Comparison of ENCODE assay signal across 8 cellular contexts in the genomic region with DNA sequence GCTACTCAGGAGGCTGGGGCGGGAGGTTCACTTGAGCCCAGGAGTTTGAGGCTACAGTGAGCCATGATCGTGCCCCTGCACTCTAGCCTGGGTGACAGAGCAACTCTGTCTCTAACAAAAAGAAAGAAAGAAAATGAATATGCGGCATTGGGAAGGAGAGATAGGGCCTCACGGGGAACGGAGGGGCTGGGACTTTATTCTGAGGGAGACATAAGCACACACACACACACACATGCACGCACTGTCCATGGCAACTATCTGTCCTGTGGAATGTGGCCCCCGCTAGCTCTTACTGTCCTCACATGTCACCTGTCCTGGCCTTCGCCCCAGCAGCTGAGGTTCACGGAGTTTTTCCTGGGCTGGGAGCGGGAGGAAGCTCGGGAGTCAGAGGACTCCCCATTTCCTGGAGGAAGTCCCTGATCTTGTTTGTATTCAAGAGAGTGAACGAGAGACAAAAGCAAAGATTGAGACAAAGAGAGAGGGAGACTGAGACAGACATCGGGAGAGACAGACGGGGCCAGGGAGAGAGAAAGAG. TPM values are rescaled to one million over a fixed set of nuclear protein-coding genes. Genes with fewer than 3 reads are reported as not detected.
A peak's percentile ranks its signal among the peaks of the same experiment; 100 is the strongest.
DNase-seq lines count a peak whose midpoint lies in the region; ATAC-seq, FAIRE-seq and TF ChIP-seq lines count a peak whose summit lies in the region.

No MANE protein-coding gene starts in this region.

- TF ChIP-seq POLR2A in erythroblast (IDR thresholded peaks at IDR 0.05; ENCODE audit: low read length) (peak; percentile 46), ovary (IDR thresholded peaks at IDR 0.05) (no peak)

- peak overlapping the region; percentile 30 to 37 for H3K27ac ChIP-seq in ovary

- no peaks in the 10 kb centered on the region for H3K36me3 ChIP-seq in GM06990 (ENCODE audit: control insufficient read depth, insufficient read depth, low read length)
- H3K36me3 ChIP-seq in ovary: no peaks in the 10 kb centered on the region

- peak overlapping the region; percentile 61 for H3K4me3 ChIP-seq in GM06990 (replicated peaks; ENCODE audit: low read depth, low read length)
- peak overlapping the region; percentile 41 for H3K4me3 ChIP-seq in ovary

- TF ChIP-seq EP300 in ovary (IDR thresholded peaks at IDR 0.05): no peak

- peaks cover 8% of the 10 kb centered on the region for H3K4me1 ChIP-seq in ovary (ENCODE audit: insufficient read depth)

- H3K27me3 ChIP-seq in GM06990 (replicated peaks; ENCODE audit: control insufficient read depth, insufficient read depth, low read length): no peaks in the 10 kb centered on the region
- H3K27me3 ChIP-seq in ovary: no peaks in the 10 kb centered on the region

- no peak for TF ChIP-seq CTCF in GM06990 (IDR thresholded peaks at IDR 0.05; ENCODE audit: insufficient read depth, low read length, poor library complexity, severe bottlenecking)
- no peak for TF ChIP-seq CTCF in ovary (IDR thresholded peaks at IDR 0.05)

- intact Hi-C loops in ovary (cut with DNase I): no loop called here

- no peaks in the 10 kb centered on the region for H3K9me3 ChIP-seq in ovary

- no peak for FAIRE-seq in RCC 7860 (lab: Jason Lieb, UNC)

- 4 to 10% (median 5%) methylated on average over 14 of the region's 14 CpGs for WGBS in ovary, 3 donors

- ATAC-seq in HG03175 (IDR thresholded peaks at IDR 0.05; ENCODE audit: unreplicated experiment): no peak
- ATAC-seq in HG03108 (IDR thresholded peaks at IDR 0.05; ENCODE audit: unreplicated experiment): no peak

- DNase-seq in GM06990 (ENCODE audit: extremely low read depth, insufficient read length): no peak
- DNase-seq in RCC 7860 (ENCODE audit: low spot score): peak; percentile 19
- DNase-seq in erythroblast (lab: John Stamatoyannopoulos, UW): peak; percentile 69 to 81
- peak in 2 of 5 donors; percentile 37 to 40 for DNase-seq in ovary
- DNase-seq in effector CD8-positive, alpha-beta T cell (lab: John Stamatoyannopoulos, UW): no peak
- DNase-seq in NCI-H82 treated with DMSO at 0.1 percent for 48 hours (lab: John Stamatoyannopoulos, UW; ENCODE audit: unreplicated experiment): no peak

RNA-seq across cellular contexts. Expression of gene STAP2, which starts 0.7 kb away (rescaled TPM):
- total RNA-seq in ovary: 10 to 100 TPM; 10.3 to 32.5 (median 17.5) TPM
- 10 to 100 TPM in 1 of 2 donors, 1 to 10 TPM in 1; 9.7 to 18.8 TPM for polyA plus RNA-seq in ovary

RNA-seq across cellular contexts. Expression of gene MPND, which starts 5.4 kb away (rescaled TPM):
- total RNA-seq in ovary: 10 to 100 TPM in 5 of 7 donors, 1 to 10 TPM in 2; 5.2 to 31.1 (median 20.3) TPM
- polyA plus RNA-seq in ovary: 10 to 100 TPM in 1 of 2 donors, 1 to 10 TPM in 1; 2.4 to 14.5 TPM

RNA-seq across cellular contexts. Expression of gene FSD1, which starts 33.6 kb away (rescaled TPM):
- total RNA-seq in ovary: under 1 TPM in 2 of 7 donors, not detected in 5; 0.11 to 0.18 TPM
- under 1 TPM in 1 of 2 donors, not detected in 1; 0.48 TPM for polyA plus RNA-seq in ovary

RNA-seq across cellular contexts. Expression of gene TMIGD2, which starts 35.8 kb away (rescaled TPM):
- under 1 TPM in 1 of 7 donors, not detected in 6; 0.36 TPM for total RNA-seq in ovary
- polyA plus RNA-seq in ovary: under 1 TPM in 1 of 2 donors, not detected in 1; 0.29 TPM

RNA-seq across cellular contexts. Expression of gene SHD, which starts 58.9 kb away (rescaled TPM):
- under 1 TPM in 2 of 7 donors, not detected in 5; 0.24 to 0.48 TPM for total RNA-seq in ovary
- polyA plus RNA-seq in ovary: under 1 TPM in 1 of 2 donors, not detected in 1; 0.86 TPM

Comparison
In these comparisons a context has a peak if more than half of its experiments do, and no peak if none do; other contexts are left out.
1. DNase-seq: peak in RCC 7860 (single experiment) and erythroblast (2 of 2); none in GM06990 (single experiment), effector CD8-positive, alpha-beta T cell (single experiment) and NCI-H82 treated with DMSO at 0.1 percent for 48 hours (single experiment).